Comparison of ENCODE assay signal across 8 cellular contexts in genomic region chr15:72306211-72306785, GRCh38. TPM values are rescaled to one million over a fixed set of nuclear protein-coding genes. Genes with fewer than 3 reads are reported as not detected.
DNase-seq lines count a peak whose midpoint lies in the region; TF ChIP-seq lines count a peak whose summit lies in the region.

No MANE protein-coding gene starts in this region.

- H3K36me3 Mint-ChIP-seq in chondrocyte (ENCODE audit: low read depth), result peaks cover 2% of the 10 kb centered on the region

- peaks cover 2% of the 10 kb centered on the region for H3K27me3 Mint-ChIP-seq in chondrocyte (ENCODE audit: low read depth)

- no peak overlapping the region for H3K27ac Mint-ChIP-seq in chondrocyte (ENCODE audit: unreplicated experiment)

- DNase-seq in Daoy (ENCODE audit: low read depth), result peak; percentile 13
- peak; percentile 42 for DNase-seq in NCI-H2196 (lab: John Stamatoyannopoulos, UW; ENCODE audit: unreplicated experiment)
- DNase-seq in activated T-cell treated with anti-CD3 and anti-CD28 coated beads for 24 hours (ENCODE audit: low read depth), result peak; percentile 14
- DNase-seq in globus pallidus (ENCODE audit: low spot score), result peak; percentile 22
- DNase-seq in mesenteric fat pad (ENCODE audit: low spot score), result no peak
- no peak for DNase-seq in chondrocyte (ENCODE audit: low spot score)
- no peak for DNase-seq in GM20000 (ENCODE audit: low spot score)
- DNase-seq in HPDE6-E6E7 (ENCODE audit: extremely low spot score), result no peak

- peaks cover 11% of the 10 kb centered on the region for H3K4me1 Mint-ChIP-seq in chondrocyte (ENCODE audit: low read depth)

- no peak overlapping the region for H3K4me3 Mint-ChIP-seq in chondrocyte (ENCODE audit: unreplicated experiment)

- no peak for TF ChIP-seq CTCF in chondrocyte (IDR thresholded peaks at IDR 0.05)
- no peak for TF ChIP-seq CTCF in GM20000 (IDR thresholded peaks at IDR 0.05; ENCODE audit: extremely low read depth, missing control alignments)

- no peaks in the 10 kb centered on the region for H3K9me3 Mint-ChIP-seq in chondrocyte (ENCODE audit: low read depth)

RNA-seq across cellular contexts. Expression of gene CELF6, which starts 13.7 kb away (rescaled TPM):
- 0.40 and 0.57 TPM in 2 replicates for total RNA-seq in Daoy (2014; rRNA removed; shearing (Covaris generic))
- total RNA-seq in mesenteric fat pad (1.6 TPM), chondrocyte (0.42 to 1.3 TPM in 2 of 3 replicates, not detected in the other)

RNA-seq across cellular contexts. Expression of gene PARP6, which starts 33.9 kb away (rescaled TPM):
- 14.3 and 20.6 TPM in 2 replicates for total RNA-seq in Daoy (2014; rRNA removed; shearing (Covaris generic))
- total RNA-seq in mesenteric fat pad (61.3 TPM), chondrocyte (72.4 to 73.1 TPM (median 72.5 TPM) in 3 replicates)

Comparison
In these comparisons a context has a peak if more than half of its experiments do, and no peak if none do; other contexts are left out.
1. DNase-seq: peak in Daoy (single experiment), NCI-H2196 (single experiment), activated T-cell treated with anti-CD3 and anti-CD28 coated beads for 24 hours (single experiment) and globus pallidus (single experiment); none in mesenteric fat pad (single experiment), chondrocyte (single experiment), GM20000 (single experiment) and HPDE6-E6E7 (single experiment).